Comparison of ENCODE assay signal across 23 cellular contexts in genomic region chr11:88345949-88346348, GRCh38.
"Had no signal": no experiment of that assay in that cellular context is flagged by ENCODE, and none has a peak within 500 bp of the region (broad histone marks: within the 10 kb centered on the region; RNA-seq: fewer than 3 reads in every experiment).

No MANE protein-coding gene starts in this region.

- ATAC-seq: left cardiac atrium, right cardiac atrium had no signal

- H3K4me3 Mint-ChIP-seq: activated naive CD4-positive, alpha-beta T cell treated with anti-CD3 and anti-CD28 coated beads, Interleukin-2, amount 50 U/mL, for 24 hours; brain; memory B cell; nephron progenitor cell; T-helper 2 cell treated with Interferon-gamma antibody and Interleukin-4, amounts not matched to agents 5 μg/mL and 100 μg/mL, for 36 hours had no signal

- FAIRE-seq: islet of Langerhans had no signal

- H3K4me3 ChIP-seq: thoracic aorta, upper lobe of left lung had no signal

- H3K36me3 ChIP-seq: thoracic aorta, upper lobe of left lung, WERI-Rb-1 had no signal

- H3K9ac ChIP-seq: parathyroid adenoma had no signal

- H3K27me3 ChIP-seq: upper lobe of left lung had no signal

- H3K27ac ChIP-seq: parathyroid adenoma, thoracic aorta, upper lobe of left lung, WERI-Rb-1 had no signal

- H3K27me3 Mint-ChIP-seq: activated naive CD4-positive, alpha-beta T cell treated with anti-CD3 and anti-CD28 coated beads, Interleukin-2, amount 50 U/mL, for 24 hours; memory B cell had no signal

- H3K79me2 ChIP-seq: parathyroid adenoma had no signal

- H3K36me3 Mint-ChIP-seq: activated naive CD4-positive, alpha-beta T cell treated with anti-CD3 and anti-CD28 coated beads, Interleukin-2, amount 50 U/mL, for 24 hours; brain had no signal

- H3K9me3 Mint-ChIP-seq: activated naive CD4-positive, alpha-beta T cell treated with anti-CD3 and anti-CD28 coated beads, Interleukin-2, amount 50 U/mL, for 24 hours; nephron progenitor cell; T-helper 2 cell treated with Interferon-gamma antibody and Interleukin-4, amounts not matched to agents 5 μg/mL and 100 μg/mL, for 36 hours had no signal

- H2AFZ ChIP-seq: parathyroid adenoma had no signal

- H3K27ac Mint-ChIP-seq: activated naive CD4-positive, alpha-beta T cell treated with anti-CD3 and anti-CD28 coated beads, Interleukin-2, amount 50 U/mL, for 24 hours; memory B cell; T-helper 2 cell treated with Interferon-gamma antibody and Interleukin-4, amounts not matched to agents 5 μg/mL and 100 μg/mL, for 36 hours had no signal

- H3K4me1 Mint-ChIP-seq: nephron progenitor cell had no signal

- H3K9me3 ChIP-seq: thoracic aorta, upper lobe of left lung had no signal

- H3K4me1 ChIP-seq: parathyroid adenoma had no signal

- DNase-seq: activated CD4-positive, CD25-positive, alpha-beta regulatory T cell treated with anti-CD3 and anti-CD28 coated beads, Interleukin-2, amount 50 U/mL, for 72 hours; activated gamma-delta T cell treated with Interleukin-2 at 50 U/mL for 16 hours; activated T-cell treated with anti-CD3 and anti-CD28 coated beads, Interleukin-2, amount 50 U/mL, for 1 hour; anterior cingulate cortex; caudate nucleus; dermis blood vessel endothelial cell; effector CD8-positive, alpha-beta T cell; foreskin melanocyte; hippocampal formation; left cardiac atrium; nephron progenitor cell; right cardiac atrium; stimulated activated CD4-positive, alpha-beta T cell treated with anti-CD3 and anti-CD28 coated beads, Interleukin-4, amount 100 ng/mL, for 24 hours; stimulated activated naive CD4-positive, alpha-beta T cell treated with Interleukin-2 at 50 U/mL for 16 hours; upper lobe of left lung; WERI-Rb-1 had no signal
